8 cellular contexts compared by ENCODE assay signal in genomic region chr11:47177229-47177845, GRCh38. TPM values are rescaled to one million over a fixed set of nuclear protein-coding genes. Genes with fewer than 3 reads are reported as not detected.
DNase-seq lines count a peak whose midpoint lies in the region; ATAC-seq and TF ChIP-seq lines count a peak whose summit lies in the region.

No MANE protein-coding gene starts in this region.

- H2BK120ac ChIP-seq in mesenchymal stem cell (ENCODE audit: low read depth, low read length): no peak overlapping the region

- H3K23ac ChIP-seq in mesenchymal stem cell (ENCODE audit: low read length in 2 of 2): no peak overlapping the region

- no peak overlapping the region for H2AK5ac ChIP-seq in mesenchymal stem cell (ENCODE audit: low read length, severe bottlenecking)

- H3K27ac ChIP-seq in effector memory CD4-positive, alpha-beta T cell (ENCODE audit: insufficient read depth, low read length, poor library complexity, severe bottlenecking): peak overlapping the region; percentile 96
- H3K27ac ChIP-seq in mesenchymal stem cell (ENCODE audit: low read length, poor library complexity, severe bottlenecking): peak overlapping the region; percentile 83

- H3K14ac ChIP-seq in mesenchymal stem cell (ENCODE audit: low read length in 2 of 2): peak overlapping the region in 1 of 2 experiments; percentile 62

- peak overlapping the region; percentile 68 to 89 for H3K18ac ChIP-seq in mesenchymal stem cell (ENCODE audit: low read depth in 1 of 2, low read length in 2 of 2)

- peak overlapping the region; percentile 56 for H2AFZ ChIP-seq in mesenchymal stem cell (ENCODE audit: low read depth, low read length)

- peak overlapping the region; percentile 50 for H2BK15ac ChIP-seq in mesenchymal stem cell (ENCODE audit: low read depth, poor library complexity, severe bottlenecking)

- H4K91ac ChIP-seq in mesenchymal stem cell (ENCODE audit: low read length): peak overlapping the region; percentile 85

- H3K9me3 Mint-ChIP-seq in activated CD4-positive, alpha-beta T cell treated with anti-CD3 and anti-CD28 coated beads, Interleukin-2, amount 10 ng/mL, durations not matched to agents 24 days and 14 days: no peaks in the 10 kb centered on the region

- H3K36me3 ChIP-seq in BE2C (peaks cover 11% of the 10 kb centered on the region), mesenchymal stem cell (ENCODE audit: control insufficient read depth in 1 of 2, insufficient read depth in 2 of 2, low read depth in 1 of 2, low read length in 2 of 2) (peaks cover 42 to 61% of the 10 kb centered on the region in 2 experiments)
- peaks cover 20% of the 10 kb centered on the region for H3K36me3 ChIP-seq in effector memory CD4-positive, alpha-beta T cell (ENCODE audit: control insufficient read depth, insufficient read depth, low read length)

- H3K9ac ChIP-seq in mesenchymal stem cell (ENCODE audit: low read length): peak overlapping the region; percentile 100

- H4K8ac ChIP-seq in mesenchymal stem cell (ENCODE audit: low read length): peak overlapping the region; percentile 78

- H2BK5ac ChIP-seq in mesenchymal stem cell (ENCODE audit: low read depth, low read length, poor library complexity, severe bottlenecking): peak overlapping the region; percentile 22

- H3K9me3 ChIP-seq in BE2C: no peaks in the 10 kb centered on the region
- H3K9me3 ChIP-seq in effector memory CD4-positive, alpha-beta T cell (ENCODE audit: control insufficient read depth, low read length): no peaks in the 10 kb centered on the region
- no peaks in the 10 kb centered on the region for H3K9me3 ChIP-seq in mesenchymal stem cell (ENCODE audit: control insufficient read depth, low read length)

- H3K36me3 Mint-ChIP-seq in activated CD4-positive, alpha-beta T cell treated with anti-CD3 and anti-CD28 coated beads, Interleukin-2, amount 10 ng/mL, durations not matched to agents 24 days and 14 days (ENCODE audit: low read depth): peaks cover 15% of the 10 kb centered on the region

- H3K4me3 Mint-ChIP-seq in activated CD4-positive, alpha-beta T cell treated with anti-CD3 and anti-CD28 coated beads, Interleukin-2, amount 10 ng/mL, durations not matched to agents 24 days and 14 days: peak overlapping the region; percentile 92

- H3K4me2 ChIP-seq in mesenchymal stem cell (ENCODE audit: low read length, poor library complexity, severe bottlenecking): peak overlapping the region; percentile 76

- TF ChIP-seq CTCF in BE2C (IDR thresholded peaks at IDR 0.05; ENCODE audit: low read depth, low read length): peak; percentile 56

- H2BK12ac ChIP-seq in mesenchymal stem cell (ENCODE audit: low read length in 2 of 2): peak overlapping the region; percentile 7 to 15

- peak overlapping the region; percentile 61 to 88 for H3K4ac ChIP-seq in mesenchymal stem cell (ENCODE audit: low read depth in 1 of 2, low read length in 2 of 2)

- peaks cover 26% of the 10 kb centered on the region for H3K79me1 ChIP-seq in mesenchymal stem cell (replicated peaks; ENCODE audit: low read length, poor library complexity, severe bottlenecking)

- ATAC-seq in GM18873 (IDR thresholded peaks at IDR 0.05; ENCODE audit: low FRiP score, unreplicated experiment) (peak; percentile 27), HG03175 (IDR thresholded peaks at IDR 0.05; ENCODE audit: unreplicated experiment) (peak; percentile 66)

- 9% methylated on average over 17 of the region's 21 CpGs for WGBS in mesenchymal stem cell

- intact Hi-C loops in activated CD4-positive, alpha-beta T cell treated with anti-CD3 and anti-CD28 coated beads, Interleukin-2, amount 10 ng/mL, durations not matched to agents 24 days and 14 days (cut with micrococcal nuclease): loop anchor here (1.0 to 2.0 kb wide), 8 partner anchors 9 to 477 kb away; partner anchors contain the start of genes ACP2, ARHGAP1, CKAP5 and DDB2

- H3K27me3 ChIP-seq in BE2C: no peaks in the 10 kb centered on the region
- no peaks in the 10 kb centered on the region for H3K27me3 ChIP-seq in effector memory CD4-positive, alpha-beta T cell (replicated peaks; ENCODE audit: control insufficient read depth, insufficient read depth, low read length, poor library complexity, severe bottlenecking)
- H3K27me3 ChIP-seq in mesenchymal stem cell (ENCODE audit: control insufficient read depth in 1 of 2, insufficient read depth in 1 of 2, low read length in 2 of 2): no peaks in the 10 kb centered on the region

- no peaks in the 10 kb centered on the region for H3K27me3 Mint-ChIP-seq in activated CD4-positive, alpha-beta T cell treated with anti-CD3 and anti-CD28 coated beads, Interleukin-2, amount 10 ng/mL, durations not matched to agents 24 days and 14 days

- peaks cover 6% of the 10 kb centered on the region for H3K4me1 ChIP-seq in BE2C
- peaks cover 21% of the 10 kb centered on the region for H3K4me1 ChIP-seq in effector memory CD4-positive, alpha-beta T cell (ENCODE audit: control insufficient read depth, insufficient read depth, low read length, poor library complexity, severe bottlenecking)
- H3K4me1 ChIP-seq in mesenchymal stem cell (ENCODE audit: control insufficient read depth, insufficient read depth, low read depth, low read length): peaks cover 13% of the 10 kb centered on the region

- H3K4me1 Mint-ChIP-seq in activated CD4-positive, alpha-beta T cell treated with anti-CD3 and anti-CD28 coated beads, Interleukin-2, amount 10 ng/mL, durations not matched to agents 24 days and 14 days: peaks cover 28% of the 10 kb centered on the region

- peak; percentile 66 for DNase-seq in BE2C
- DNase-seq in NCI-H524 (lab: John Stamatoyannopoulos, UW): peak; percentile 33 to 77
- DNase-seq in activated CD4-positive, alpha-beta T cell treated with anti-CD3 and anti-CD28 coated beads, Interleukin-2, amount 10 ng/mL, durations not matched to agents 24 days and 14 days: peak; percentile 91
- peak; percentile 57 to 67 (median 64) for DNase-seq in effector memory CD4-positive, alpha-beta T cell
- DNase-seq in mesenchymal stem cell: peak; percentile 88
- DNase-seq in stimulated activated CD8-positive, alpha-beta memory T cell treated with anti-CD3 and anti-CD28 coated beads, Interleukin-4, amount 100 ng/mL, for 1 hour (ENCODE audit: low read depth in 2 of 2, low spot score in 1 of 2): peak; percentile 36 to 51

- H3K4me3 ChIP-seq in BE2C (ENCODE audit: low read depth, low read length) (peak overlapping the region; percentile 82), mesenchymal stem cell (ENCODE audit: insufficient read depth in 1 of 2, low read depth in 1 of 2, low read length in 2 of 2) (peak overlapping the region; percentile 65 to 81)
- peak overlapping the region; percentile 98 for H3K4me3 ChIP-seq in effector memory CD4-positive, alpha-beta T cell (ENCODE audit: insufficient read depth, low read depth, low read length, poor library complexity, severe bottlenecking)

- peak overlapping the region; percentile 99 for H3K27ac Mint-ChIP-seq in activated CD4-positive, alpha-beta T cell treated with anti-CD3 and anti-CD28 coated beads, Interleukin-2, amount 10 ng/mL, durations not matched to agents 24 days and 14 days

RNA-seq across cellular contexts. Expression of gene ARFGAP2, which starts 0.7 kb away (rescaled TPM):
- 64.1 TPM for polyA plus RNA-seq in BE2C (2012; ENCODE audit: insufficient read depth, insufficient read length, low read depth)
- 98.3 and 109 TPM in 2 replicates for total RNA-seq in activated CD4-positive, alpha-beta T cell treated with anti-CD3 and anti-CD28 coated beads, Interleukin-2, amount 10 ng/mL, durations not matched to agents 24 days and 14 days
- polyA plus RNA-seq in mesenchymal stem cell (2013, experiment 1 of 2): 41.6 TPM
- polyA plus RNA-seq in mesenchymal stem cell (2013, experiment 2 of 2): 39.9 TPM

RNA-seq across cellular contexts. Expression of gene PACSIN3, which starts 8.9 kb away (rescaled TPM):
- polyA plus RNA-seq in BE2C (2012; ENCODE audit: insufficient read depth, insufficient read length, low read depth): 9.2 TPM
- total RNA-seq in activated CD4-positive, alpha-beta T cell treated with anti-CD3 and anti-CD28 coated beads, Interleukin-2, amount 10 ng/mL, durations not matched to agents 24 days and 14 days: 14.3 and 16.4 TPM in 2 replicates
- 13.3 TPM for polyA plus RNA-seq in mesenchymal stem cell (2013, experiment 1 of 2)
- 13.7 TPM for polyA plus RNA-seq in mesenchymal stem cell (2013, experiment 2 of 2)

RNA-seq across cellular contexts. Expression of gene DDB2, which starts 37.4 kb away (rescaled TPM):
- polyA plus RNA-seq in BE2C (2012; ENCODE audit: insufficient read depth, insufficient read length, low read depth): 22.1 TPM
- total RNA-seq in activated CD4-positive, alpha-beta T cell treated with anti-CD3 and anti-CD28 coated beads, Interleukin-2, amount 10 ng/mL, durations not matched to agents 24 days and 14 days: 148 and 157 TPM in 2 replicates
- 32.7 TPM for polyA plus RNA-seq in mesenchymal stem cell (2013, experiment 1 of 2)
- polyA plus RNA-seq in mesenchymal stem cell (2013, experiment 2 of 2): 30.8 TPM

Comparison
In these comparisons a context has a peak if more than half of its experiments do, and no peak if none do; other contexts are left out.
1. Peak in every context shown above with its lines: DNase-seq, ATAC-seq, H3K4me3 ChIP-seq and H3K27ac ChIP-seq.